2 cellular contexts compared by ENCODE assay signal in the genomic region with DNA sequence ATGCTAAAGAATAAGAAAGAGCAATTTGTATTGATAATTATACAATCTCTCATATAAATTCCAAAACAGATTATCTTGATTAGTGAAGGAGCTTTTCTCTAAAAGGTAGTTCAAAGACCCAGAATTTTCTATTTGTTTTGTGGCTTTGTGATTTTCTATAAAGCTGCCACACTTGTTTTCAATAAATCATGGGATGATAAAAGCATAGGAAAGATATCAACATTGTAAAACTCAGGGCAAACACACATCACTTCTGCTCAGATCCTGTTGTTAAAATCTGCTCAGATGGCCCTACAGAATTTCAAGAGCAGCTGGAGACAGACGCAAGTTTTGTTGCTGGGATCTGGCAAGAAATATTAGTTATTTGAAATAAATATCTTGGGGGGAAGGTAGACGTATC.
"Had no signal": no experiment of that assay in that cellular context is flagged by ENCODE, and none has a peak within 500 bp of the region (broad histone marks: within the 10 kb centered on the region; RNA-seq: fewer than 3 reads in every experiment).

No MANE protein-coding gene starts in this region.

- H3K4me3 ChIP-seq: GM12878 had no signal

- DNase-seq: GF-D8 had no signal

- ATAC-seq: GM12878 had no signal
